Comparison of ENCODE assay signal across 2 cellular contexts in genomic region chr20:46757754-46758678, GRCh38.
TF ChIP-seq lines count a peak whose summit lies in the region.

No MANE protein-coding gene starts in this region.

TF ChIP-seq in HCT116, 20 proteins besides CTCF, POLR2A, EP300 and RAD21:
- no peak for TF ChIP-seq ZBTB33 (IDR thresholded peaks at IDR 0.05; ENCODE audit: extremely low read depth, insufficient replicate concordance, low read length)
- TF ChIP-seq SIN3A (IDR thresholded peaks at IDR 0.05; ENCODE audit: low read depth): no peak
- TF ChIP-seq ELF1 (IDR thresholded peaks at IDR 0.05; ENCODE audit: borderline replicate concordance, low read depth): no peak
- TF ChIP-seq CBX3 (IDR thresholded peaks at IDR 0.05; ENCODE audit: low read depth): no peak

TF ChIP-seq in H1, 55 proteins besides CTCF, POLR2A, EP300 and RAD21:
- TF ChIP-seq TEAD4 (IDR thresholded peaks at IDR 0.05; ENCODE audit: low read depth, low read length) (no peak), SIN3A (conservative IDR thresholded peaks at IDR 0.05 in 1 of 2, IDR thresholded peaks at IDR 0.05 in 1 of 2; ENCODE audit: low read depth in 1 of 2, low read length in 2 of 2) (peak; percentile 35 to 71; a peak in 2 of 4 replicates), ATF3 (IDR thresholded peaks at IDR 0.05; ENCODE audit: insufficient read depth, low read depth, low read length) (no peak), TAF1 (IDR thresholded peaks at IDR 0.05; ENCODE audit: low read depth, low read length) (no peak), E2F6 (IDR thresholded peaks at IDR 0.05) (no peak), KDM1A (IDR thresholded peaks at IDR 0.05; ENCODE audit: borderline replicate concordance, low read length) (peak; percentile 82; the same call in 1 of the 2 replicates), BCL11A (IDR thresholded peaks at IDR 0.05; ENCODE audit: low read depth in 2 of 2, low read length in 2 of 2) (no peak), RNF2 (IDR thresholded peaks at IDR 0.05; ENCODE audit: borderline replicate concordance, low read depth, low read length, missing control alignments, poor library complexity, severe bottlenecking) (no peak), POLR2AphosphoS5 (IDR thresholded peaks at IDR 0.05; ENCODE audit: low read depth, low read length) (no peak)
